In the genomic region with DNA sequence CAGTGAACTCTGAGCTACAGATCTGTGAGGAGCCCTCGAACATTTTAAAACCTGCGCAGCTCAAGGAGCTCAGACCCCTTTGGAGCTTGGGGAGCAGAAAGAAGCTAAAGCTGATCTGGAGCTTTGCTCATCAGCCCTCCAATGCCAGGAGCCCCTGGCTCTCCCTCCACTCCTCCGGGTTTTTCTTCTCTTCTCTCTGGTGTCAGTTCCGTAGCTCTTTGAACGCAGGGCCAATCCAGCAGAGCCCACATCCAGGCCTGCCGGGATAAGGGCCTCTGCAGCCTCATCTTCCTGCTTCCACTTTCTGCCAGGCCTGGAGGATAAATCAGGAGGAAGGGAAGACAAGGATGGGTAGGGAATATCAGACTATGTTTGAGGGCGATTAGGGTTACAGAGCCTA, we compare ENCODE assay signal across 25 cellular contexts. TPM values are rescaled to one million over a fixed set of nuclear protein-coding genes. Genes with fewer than 3 reads are reported as not detected.
"Had no signal": no experiment of that assay in that cellular context is flagged by ENCODE, and none has a peak within 500 bp of the region (broad histone marks: within the 10 kb centered on the region; RNA-seq: fewer than 3 reads in every experiment).

No MANE protein-coding gene starts in this region.

- H3K4me3 ChIP-seq: adrenal gland, ascending aorta, left ventricle myocardium inferior, neural progenitor cell, spleen, thyroid gland had no signal

- H3K4me1 Mint-ChIP-seq: activated CD4-positive, alpha-beta T cell treated with anti-CD3 and anti-CD28 coated beads, Interleukin-2, amount 10 ng/mL, durations not matched to agents 7 days and 5 days; neural progenitor cell had no signal

- H2AFZ ChIP-seq: neural progenitor cell had no signal

- H3K4me2 ChIP-seq: neural progenitor cell had no signal

- H3K27ac Mint-ChIP-seq: activated CD8-positive, alpha-beta memory T cell treated with anti-CD3 and anti-CD28 coated beads, Interleukin-2, amount 10 ng/mL, durations not matched to agents 7 days and 5 days; activated CD8-positive, alpha-beta T cell treated with anti-CD3 and anti-CD28 coated beads for 36 hours; activated naive CD4-positive, alpha-beta T cell treated with anti-CD3 and anti-CD28 coated beads, Interleukin-2, amount 50 U/mL, for 72 hours; neural progenitor cell; stimulated activated naive CD8-positive, alpha-beta T cell treated with anti-CD3 and anti-CD28 coated beads, Interleukin-15, Interleukin-2, amounts not matched to agents 100 ng/mL and 50 ng/mL, for 24 hours had no signal

- H3K4me3 Mint-ChIP-seq: activated CD4-positive, alpha-beta T cell treated with anti-CD3 and anti-CD28 coated beads, Interleukin-2, amount 10 ng/mL, durations not matched to agents 7 days and 5 days; activated CD8-positive, alpha-beta memory T cell treated with anti-CD3 and anti-CD28 coated beads, Interleukin-2, amount 10 ng/mL, durations not matched to agents 7 days and 5 days; activated CD8-positive, alpha-beta T cell treated with anti-CD3 and anti-CD28 coated beads for 36 hours; neural progenitor cell; stimulated activated naive CD8-positive, alpha-beta T cell treated with anti-CD3 and anti-CD28 coated beads, Interleukin-15, Interleukin-2, amounts not matched to agents 100 ng/mL and 50 ng/mL, for 24 hours had no signal

- H3K36me3 Mint-ChIP-seq: activated CD8-positive, alpha-beta memory T cell treated with anti-CD3 and anti-CD28 coated beads, Interleukin-2, amount 10 ng/mL, durations not matched to agents 7 days and 5 days; activated naive CD4-positive, alpha-beta T cell treated with anti-CD3 and anti-CD28 coated beads, Interleukin-2, amount 50 U/mL, for 72 hours; neural progenitor cell had no signal

- H3K27me3 ChIP-seq: adrenal gland, ascending aorta had no signal

- H3K27ac ChIP-seq: ascending aorta, brain microvascular endothelial cell, left ventricle myocardium inferior, neural progenitor cell, spleen, thyroid gland had no signal

- DNase-seq: activated CD4-positive, alpha-beta T cell treated with anti-CD3 and anti-CD28 coated beads, Interleukin-2, amount 10 ng/mL, durations not matched to agents 7 days and 5 days; activated CD8-positive, alpha-beta memory T cell treated with anti-CD3 and anti-CD28 coated beads, Interleukin-2, amount 10 ng/mL, durations not matched to agents 7 days and 5 days; activated CD8-positive, alpha-beta T cell treated with anti-CD3 and anti-CD28 coated beads for 36 hours; activated T-cell treated with anti-CD3 and anti-CD28 coated beads for 4 hours; adrenal gland; brain microvascular endothelial cell; caudate nucleus; effector memory CD4-positive, alpha-beta T cell; foreskin melanocyte; kidney glomerular epithelial cell; left ventricle myocardium inferior; retina; spleen; stimulated activated CD4-positive, alpha-beta T cell treated with anti-CD3 and anti-CD28 coated beads, Interleukin-4, amount 100 ng/mL, for 4 hours; substantia nigra; thyroid gland had no signal

- H3K36me3 ChIP-seq: adrenal gland, ascending aorta, brain microvascular endothelial cell, left ventricle myocardium inferior, neural progenitor cell, spleen, thyroid gland had no signal

- H3K4me1 ChIP-seq: adrenal gland, left ventricle myocardium inferior, thyroid gland had no signal

- H3K9me3 Mint-ChIP-seq: activated CD4-positive, alpha-beta T cell treated with anti-CD3 and anti-CD28 coated beads, Interleukin-2, amount 10 ng/mL, durations not matched to agents 7 days and 5 days; activated CD8-positive, alpha-beta T cell treated with anti-CD3 and anti-CD28 coated beads for 36 hours; activated naive CD4-positive, alpha-beta T cell treated with anti-CD3 and anti-CD28 coated beads, Interleukin-2, amount 50 U/mL, for 72 hours; stimulated activated naive CD8-positive, alpha-beta T cell treated with anti-CD3 and anti-CD28 coated beads, Interleukin-15, Interleukin-2, amounts not matched to agents 100 ng/mL and 50 ng/mL, for 24 hours had no signal

- ATAC-seq: activated CD4-positive, CD25-positive, alpha-beta regulatory T cell treated with anti-CD3 and anti-CD28 coated beads, Interleukin-2, amount 50 U/mL, for 24 hours; activated CD8-positive, alpha-beta memory T cell treated with anti-CD3 and anti-CD28 coated beads, Interleukin-2, amount 10 ng/mL, durations not matched to agents 7 days and 5 days; activated CD8-positive, alpha-beta T cell treated with anti-CD3 and anti-CD28 coated beads for 36 hours; activated naive CD4-positive, alpha-beta T cell treated with anti-CD3 and anti-CD28 coated beads, Interleukin-2, amount 50 U/mL, for 72 hours; esophagus mucosa had no signal

RNA-seq across cellular contexts. Expression of gene HOXC4, which starts 6.0 kb away (rescaled TPM):
- total RNA-seq: activated CD4-positive, alpha-beta T cell treated with anti-CD3 and anti-CD28 coated beads, Interleukin-2, amount 10 ng/mL, durations not matched to agents 7 days and 5 days; dermis microvascular lymphatic vessel endothelial cell; left ventricle myocardium inferior; lung microvascular endothelial cell; T-helper 2 cell treated with Interferon-gamma antibody and Interleukin-4, amounts not matched to agents 100 ng/mL and 5 ng/mL, for 36 hours had no signal

RNA-seq across cellular contexts. Expression of gene HOXC5, which starts 26.8 kb away (rescaled TPM):
- total RNA-seq: activated CD4-positive, alpha-beta T cell treated with anti-CD3 and anti-CD28 coated beads, Interleukin-2, amount 10 ng/mL, durations not matched to agents 7 days and 5 days; activated CD8-positive, alpha-beta memory T cell treated with anti-CD3 and anti-CD28 coated beads, Interleukin-2, amount 10 ng/mL, durations not matched to agents 7 days and 5 days; activated CD8-positive, alpha-beta T cell treated with anti-CD3 and anti-CD28 coated beads for 36 hours; activated naive CD4-positive, alpha-beta T cell treated with anti-CD3 and anti-CD28 coated beads, Interleukin-2, amount 50 U/mL, for 72 hours; ascending aorta; dermis microvascular lymphatic vessel endothelial cell; left ventricle myocardium inferior; lung microvascular endothelial cell; spleen; T-helper 2 cell treated with Interferon-gamma antibody and Interleukin-4, amounts not matched to agents 100 ng/mL and 5 ng/mL, for 36 hours had no signal

RNA-seq across cellular contexts. Expression of gene HOXC6, which starts 31.4 kb away (rescaled TPM):
- total RNA-seq: activated CD4-positive, alpha-beta T cell treated with anti-CD3 and anti-CD28 coated beads, Interleukin-2, amount 10 ng/mL, durations not matched to agents 7 days and 5 days; activated CD8-positive, alpha-beta memory T cell treated with anti-CD3 and anti-CD28 coated beads, Interleukin-2, amount 10 ng/mL, durations not matched to agents 7 days and 5 days; activated CD8-positive, alpha-beta T cell treated with anti-CD3 and anti-CD28 coated beads for 36 hours; activated naive CD4-positive, alpha-beta T cell treated with anti-CD3 and anti-CD28 coated beads, Interleukin-2, amount 50 U/mL, for 72 hours; dermis microvascular lymphatic vessel endothelial cell; left ventricle myocardium inferior; lung microvascular endothelial cell; T-helper 2 cell treated with Interferon-gamma antibody and Interleukin-4, amounts not matched to agents 100 ng/mL and 5 ng/mL, for 36 hours; thyroid gland had no signal

RNA-seq across cellular contexts. Expression of gene HOXC8, which starts 50.9 kb away (rescaled TPM):
- total RNA-seq: activated CD4-positive, alpha-beta T cell treated with anti-CD3 and anti-CD28 coated beads, Interleukin-2, amount 10 ng/mL, durations not matched to agents 7 days and 5 days; activated CD8-positive, alpha-beta memory T cell treated with anti-CD3 and anti-CD28 coated beads, Interleukin-2, amount 10 ng/mL, durations not matched to agents 7 days and 5 days; activated CD8-positive, alpha-beta T cell treated with anti-CD3 and anti-CD28 coated beads for 36 hours; activated naive CD4-positive, alpha-beta T cell treated with anti-CD3 and anti-CD28 coated beads, Interleukin-2, amount 50 U/mL, for 72 hours; dermis microvascular lymphatic vessel endothelial cell; left ventricle myocardium inferior; lung microvascular endothelial cell; spleen; T-helper 2 cell treated with Interferon-gamma antibody and Interleukin-4, amounts not matched to agents 100 ng/mL and 5 ng/mL, for 36 hours; thyroid gland had no signal

RNA-seq across cellular contexts. Expression of gene HOXC9, which starts 59.7 kb away (rescaled TPM):
- total RNA-seq: activated CD4-positive, alpha-beta T cell treated with anti-CD3 and anti-CD28 coated beads, Interleukin-2, amount 10 ng/mL, durations not matched to agents 7 days and 5 days; activated CD8-positive, alpha-beta memory T cell treated with anti-CD3 and anti-CD28 coated beads, Interleukin-2, amount 10 ng/mL, durations not matched to agents 7 days and 5 days; activated CD8-positive, alpha-beta T cell treated with anti-CD3 and anti-CD28 coated beads for 36 hours; activated naive CD4-positive, alpha-beta T cell treated with anti-CD3 and anti-CD28 coated beads, Interleukin-2, amount 50 U/mL, for 72 hours; left ventricle myocardium inferior; lung microvascular endothelial cell; spleen; T-helper 2 cell treated with Interferon-gamma antibody and Interleukin-4, amounts not matched to agents 100 ng/mL and 5 ng/mL, for 36 hours had no signal
